In genomic region chrX:73987166-73987565, GRCh38 we compare ENCODE assay signal across 11 cellular contexts.
"Had no signal": no experiment of that assay in that cellular context is flagged by ENCODE, and none has a peak within 500 bp of the region (broad histone marks: within the 10 kb centered on the region; RNA-seq: fewer than 3 reads in every experiment).

No MANE protein-coding gene starts in this region.

- ATAC-seq: activated naive CD8-positive, alpha-beta T cell treated with anti-CD3 and anti-CD28 coated beads, Interleukin-2, amount 50 U/mL, for 24 hours; activated T-cell treated with anti-CD3 and anti-CD28 coated beads, Interleukin-2, amount 50 U/mL, for 72 hours; naive thymus-derived CD4-positive, alpha-beta T cell had no signal

- H3K9ac ChIP-seq: parathyroid adenoma had no signal

- H3K4me1 Mint-ChIP-seq: activated B cell treated with CpG ODN at 0.5 μM for 24 hours had no signal

- H3K9me3 Mint-ChIP-seq: activated B cell treated with CpG ODN at 0.5 μM for 24 hours; activated naive CD8-positive, alpha-beta T cell treated with anti-CD3 and anti-CD28 coated beads, Interleukin-2, amount 50 U/mL, for 24 hours; activated T-cell treated with anti-CD3 and anti-CD28 coated beads, Interleukin-2, amount 50 U/mL, for 72 hours; naive thymus-derived CD4-positive, alpha-beta T cell had no signal

- H2AFZ ChIP-seq: parathyroid adenoma had no signal

- H3K4me3 ChIP-seq: ascending aorta, esophagus squamous epithelium had no signal

- H3K4me3 Mint-ChIP-seq: activated B cell treated with CpG ODN at 0.5 μM for 24 hours; activated naive CD8-positive, alpha-beta T cell treated with anti-CD3 and anti-CD28 coated beads, Interleukin-2, amount 50 U/mL, for 24 hours; activated T-cell treated with anti-CD3 and anti-CD28 coated beads, Interleukin-2, amount 50 U/mL, for 72 hours had no signal

- H3K4me1 ChIP-seq: ascending aorta, esophagus squamous epithelium, parathyroid adenoma had no signal

- H3K27ac ChIP-seq: ascending aorta, esophagus squamous epithelium, parathyroid adenoma had no signal

- H3K9me3 ChIP-seq: ascending aorta, esophagus squamous epithelium had no signal

- H3K27me3 ChIP-seq: ascending aorta, esophagus squamous epithelium had no signal

- H3K27me3 Mint-ChIP-seq: activated B cell treated with CpG ODN at 0.5 μM for 24 hours; activated naive CD8-positive, alpha-beta T cell treated with anti-CD3 and anti-CD28 coated beads, Interleukin-2, amount 50 U/mL, for 24 hours; naive thymus-derived CD4-positive, alpha-beta T cell had no signal

- H3K79me2 ChIP-seq: parathyroid adenoma had no signal

- H3K27ac Mint-ChIP-seq: activated B cell treated with CpG ODN at 0.5 μM for 24 hours; activated naive CD8-positive, alpha-beta T cell treated with anti-CD3 and anti-CD28 coated beads, Interleukin-2, amount 50 U/mL, for 24 hours; activated T-cell treated with anti-CD3 and anti-CD28 coated beads, Interleukin-2, amount 50 U/mL, for 72 hours had no signal

- DNase-seq: activated B cell treated with CpG ODN at 0.5 μM for 24 hours; activated gamma-delta T cell treated with Interleukin-2 at 50 U/mL for 16 hours; activated naive CD8-positive, alpha-beta T cell treated with anti-CD3 and anti-CD28 coated beads, Interleukin-2, amount 50 U/mL, for 24 hours; activated T-cell treated with anti-CD3 and anti-CD28 coated beads, Interleukin-2, amount 50 U/mL, for 72 hours; esophagus squamous epithelium; foreskin fibroblast; glutamatergic neuron; naive thymus-derived CD4-positive, alpha-beta T cell; small intestine had no signal
